In the genomic region with DNA sequence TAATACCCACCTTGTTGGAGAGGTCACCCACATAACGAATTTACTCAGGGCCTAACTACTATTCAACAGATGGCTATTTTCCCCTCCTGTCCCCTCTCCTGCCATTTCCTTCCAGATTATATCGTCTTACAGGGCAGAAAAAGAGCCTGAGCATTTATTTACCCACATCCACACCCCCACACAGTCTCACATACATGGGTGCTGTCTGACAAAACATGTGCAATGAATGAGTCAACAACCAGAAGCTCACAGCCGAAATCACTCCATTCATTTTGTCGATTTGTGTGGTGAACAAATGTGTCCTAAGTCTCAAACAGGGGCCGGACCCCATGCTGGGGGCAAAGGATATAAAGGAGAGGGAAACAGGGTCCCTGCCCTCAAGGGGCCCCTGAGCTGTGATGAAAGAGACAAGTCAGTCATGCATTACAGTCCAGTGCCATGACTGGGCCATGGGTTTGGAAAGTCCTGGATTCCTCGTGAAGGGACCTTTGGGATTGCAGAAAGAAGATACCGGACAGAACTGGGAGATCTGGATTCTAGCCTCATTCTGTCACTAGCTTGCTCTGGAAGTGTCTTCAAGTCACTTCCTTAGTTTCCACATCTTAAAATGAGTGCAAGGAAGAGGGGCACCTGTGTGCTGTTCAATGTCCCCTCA, we compare ENCODE assay signal across 27 cellular contexts. TPM values are rescaled to one million over a fixed set of nuclear protein-coding genes. Genes with fewer than 3 reads are reported as not detected.
DNase-seq lines count a peak whose midpoint lies in the region; ATAC-seq lines count a peak whose summit lies in the region.
"Had no signal": no experiment of that assay in that cellular context is flagged by ENCODE, and none has a peak within 500 bp of the region (broad histone marks: within the 10 kb centered on the region; RNA-seq: fewer than 3 reads in every experiment).

No MANE protein-coding gene starts in this region.

- no peaks in the 10 kb centered on the region for H3K79me2 ChIP-seq in GM23248 (ENCODE audit: insufficient read depth)

- no peak overlapping the region for H3K4me3 Mint-ChIP-seq in CD4-positive, CD25-positive, alpha-beta regulatory T cell
- peak overlapping the region; percentile 34 for H3K4me3 Mint-ChIP-seq in activated CD8-positive, alpha-beta T cell treated with anti-CD3 and anti-CD28 coated beads, Interleukin-2, amount 10 ng/mL, durations not matched to agents 7 days and 5 days
- H3K4me3 Mint-ChIP-seq: activated B cell treated with CpG ODN at 0.5 μM for 24 hours; endodermal cell; neural crest cell; stimulated activated memory B cell treated with anti-CD40 and anti-IgM and Interleukin-4, amounts not matched to agents 10 μg/mL and 1 μg/mL and 100 μg/mL, for 72 hours had no signal

- H3K36me3 Mint-ChIP-seq in CD4-positive, CD25-positive, alpha-beta regulatory T cell: no peaks in the 10 kb centered on the region
- H3K36me3 Mint-ChIP-seq in activated CD8-positive, alpha-beta T cell treated with anti-CD3 and anti-CD28 coated beads, Interleukin-2, amount 10 ng/mL, durations not matched to agents 7 days and 5 days (ENCODE audit: low read depth): peaks cover 5% of the 10 kb centered on the region
- H3K36me3 Mint-ChIP-seq: CD8-positive, alpha-beta memory T cell; stimulated activated memory B cell treated with anti-CD40 and anti-IgM and Interleukin-4, amounts not matched to agents 10 μg/mL and 1 μg/mL and 100 μg/mL, for 72 hours had no signal

- no peak overlapping the region for H2AFZ ChIP-seq in GM23248

- H3K4me3 ChIP-seq in CD4-positive, CD25-positive, alpha-beta regulatory T cell (ENCODE audit: low read depth, low read length): no peak overlapping the region
- H3K4me3 ChIP-seq in GM23248: no peak overlapping the region
- H3K4me3 ChIP-seq: HAP-1, tibial artery had no signal

- H3K27ac ChIP-seq in CD4-positive, CD25-positive, alpha-beta regulatory T cell (ENCODE audit: insufficient read depth, low read length, poor library complexity, severe bottlenecking): no peak overlapping the region
- no peak overlapping the region for H3K27ac ChIP-seq in GM23248
- H3K27ac ChIP-seq: tibial artery had no signal

- peaks cover 32% of the 10 kb centered on the region for H3K4me1 ChIP-seq in CD4-positive, CD25-positive, alpha-beta regulatory T cell (ENCODE audit: control insufficient read depth, insufficient read depth, low read length, poor library complexity, severe bottlenecking)
- peaks cover 11% of the 10 kb centered on the region for H3K4me1 ChIP-seq in GM23248 (ENCODE audit: insufficient read depth)
- H3K4me1 ChIP-seq: HAP-1, tibial artery had no signal

- no peak for ATAC-seq in CD4-positive, CD25-positive, alpha-beta regulatory T cell (ENCODE audit: low read depth in 2 of 2)
- ATAC-seq in activated CD8-positive, alpha-beta T cell treated with anti-CD3 and anti-CD28 coated beads, Interleukin-2, amount 10 ng/mL, durations not matched to agents 7 days and 5 days: no peak
- ATAC-seq: Panc1; stimulated activated memory B cell treated with anti-CD40 and anti-IgM and Interleukin-4, amounts not matched to agents 10 μg/mL and 1 μg/mL and 100 μg/mL, for 72 hours had no signal

- DNase-seq in CD4-positive, CD25-positive, alpha-beta regulatory T cell: no peak
- DNase-seq in GM23248: peak; percentile 54
- no peak for DNase-seq in activated CD8-positive, alpha-beta T cell treated with anti-CD3 and anti-CD28 coated beads, Interleukin-2, amount 10 ng/mL, durations not matched to agents 7 days and 5 days
- peak; percentile 31 for DNase-seq in kidney tubule cell (ENCODE audit: low spot score)
- no peak for DNase-seq in NCI-H1436 (lab: John Stamatoyannopoulos, UW)
- DNase-seq in Kasumi-1 (lab: John Stamatoyannopoulos, UW): no peak
- no peak for DNase-seq in AG08395 (ENCODE audit: low spot score)
- DNase-seq: activated B cell treated with CpG ODN at 0.5 μM for 24 hours; activated effector memory CD4-positive, alpha-beta T cell treated with Interleukin-2 at 50 U/mL for 16 hours; amniotic stem cell; CD8-positive, alpha-beta memory T cell; cortex of kidney; endodermal cell; GDM1; NCI-H1092 treated with DMSO at 0.1 percent for 48 hours; NCI-H2081; NCI-H446 treated with DMSO at 0.1 percent for 48 hours; stimulated activated CD4-positive, alpha-beta T cell treated with anti-CD3 and anti-CD28 coated beads, Interleukin-2, amount 100 ng/mL, for 24 hours; tibial artery had no signal

- in situ Hi-C loops in GM23248 (cut with MboI): no loop called here

- H3K36me3 ChIP-seq in CD4-positive, CD25-positive, alpha-beta regulatory T cell (ENCODE audit: control insufficient read depth, insufficient read depth, low read length): no peaks in the 10 kb centered on the region
- H3K36me3 ChIP-seq in GM23248 (ENCODE audit: low read depth): no peaks in the 10 kb centered on the region
- H3K36me3 ChIP-seq: HAP-1, tibial artery had no signal

- POLR2A ChIA-PET in activated CD8-positive, alpha-beta T cell treated with anti-CD3 and anti-CD28 coated beads, Interleukin-2, amount 10 ng/mL, durations not matched to agents 7 days and 5 days (lab: Charles Lee): interaction anchor here (0.7 to 1.2 kb wide), 4 partner anchors 14 to 30 kb away, joined by 3 read pairs; no protein-coding TSS in a partner anchor

- no peaks in the 10 kb centered on the region for H3K9me3 Mint-ChIP-seq in CD4-positive, CD25-positive, alpha-beta regulatory T cell
- no peaks in the 10 kb centered on the region for H3K9me3 Mint-ChIP-seq in activated CD8-positive, alpha-beta T cell treated with anti-CD3 and anti-CD28 coated beads, Interleukin-2, amount 10 ng/mL, durations not matched to agents 7 days and 5 days (ENCODE audit: insufficient read depth)
- H3K9me3 Mint-ChIP-seq: activated B cell treated with CpG ODN at 0.5 μM for 24 hours; CD8-positive, alpha-beta memory T cell; endodermal cell; neural crest cell; stimulated activated memory B cell treated with anti-CD40 and anti-IgM and Interleukin-4, amounts not matched to agents 10 μg/mL and 1 μg/mL and 100 μg/mL, for 72 hours had no signal

- H3K4me1 Mint-ChIP-seq in CD4-positive, CD25-positive, alpha-beta regulatory T cell: peaks cover 13 to 55% (median 25%) of the 10 kb centered on the region in 4 donors
- peaks cover 80% of the 10 kb centered on the region for H3K4me1 Mint-ChIP-seq in activated CD8-positive, alpha-beta T cell treated with anti-CD3 and anti-CD28 coated beads, Interleukin-2, amount 10 ng/mL, durations not matched to agents 7 days and 5 days (ENCODE audit: low read depth)
- H3K4me1 Mint-ChIP-seq: activated B cell treated with CpG ODN at 0.5 μM for 24 hours had no signal

- CTCF ChIA-PET in activated CD8-positive, alpha-beta T cell treated with anti-CD3 and anti-CD28 coated beads, Interleukin-2, amount 10 ng/mL, durations not matched to agents 7 days and 5 days (lab: Charles Lee): interaction anchor here (0.7 to 9.2 kb wide), 9 partner anchors 12 to 153 kb away, joined by 3 to 141 read pairs (median 5); no protein-coding TSS in a partner anchor

- no peaks in the 10 kb centered on the region for H4K20me1 ChIP-seq in GM23248 (ENCODE audit: insufficient read depth)

- H3K27me3 Mint-ChIP-seq in CD4-positive, CD25-positive, alpha-beta regulatory T cell: peaks cover 4% of the 10 kb centered on the region
- H3K27me3 Mint-ChIP-seq in activated CD8-positive, alpha-beta T cell treated with anti-CD3 and anti-CD28 coated beads, Interleukin-2, amount 10 ng/mL, durations not matched to agents 7 days and 5 days (ENCODE audit: low read depth): peaks cover 3% of the 10 kb centered on the region
- H3K27me3 Mint-ChIP-seq: progenitor cell of endocrine pancreas had no signal

- no peaks in the 10 kb centered on the region for H3K27me3 ChIP-seq in CD4-positive, CD25-positive, alpha-beta regulatory T cell (ENCODE audit: control insufficient read depth, insufficient read depth, low read length)
- no peaks in the 10 kb centered on the region for H3K27me3 ChIP-seq in GM23248 (replicated peaks; ENCODE audit: insufficient read depth)

- peak overlapping the region in 2 of 3 donors; percentile 46 to 77 for H3K27ac Mint-ChIP-seq in CD4-positive, CD25-positive, alpha-beta regulatory T cell
- H3K27ac Mint-ChIP-seq in activated CD8-positive, alpha-beta T cell treated with anti-CD3 and anti-CD28 coated beads, Interleukin-2, amount 10 ng/mL, durations not matched to agents 7 days and 5 days: peak overlapping the region; percentile 81
- H3K27ac Mint-ChIP-seq: activated B cell treated with CpG ODN at 0.5 μM for 24 hours; endodermal cell; progenitor cell of endocrine pancreas; stimulated activated memory B cell treated with anti-CD40 and anti-IgM and Interleukin-4, amounts not matched to agents 10 μg/mL and 1 μg/mL and 100 μg/mL, for 72 hours had no signal

- H3K9me3 ChIP-seq in CD4-positive, CD25-positive, alpha-beta regulatory T cell (ENCODE audit: control insufficient read depth in 2 of 2, low read length in 2 of 2): no peaks in the 10 kb centered on the region
- H3K9me3 ChIP-seq in GM23248 (ENCODE audit: low read depth): no peaks in the 10 kb centered on the region
- H3K9me3 ChIP-seq: HAP-1, tibial artery had no signal

- H3K9ac ChIP-seq in GM23248: no peak overlapping the region

- no peaks in the 10 kb centered on the region for H3F3A ChIP-seq in GM23248 (ENCODE audit: insufficient read depth)

- 72 to 73% methylated on average over 7 of the region's 7 CpGs for WGBS in GM23248 (ENCODE audit: low coverage in 1 of 2, low lambda C conversion rate in 2 of 2, missing lambda C conversion rate in 2 of 2), 2 experiments

- H3K4me2 ChIP-seq in GM23248 (ENCODE audit: unreplicated experiment): no peak overlapping the region

- no peaks in the 10 kb centered on the region for H3K9me2 ChIP-seq in GM23248 (ENCODE audit: insufficient read depth)

RNA-seq across cellular contexts. Expression of a gene that starts 16.4 kb away (rescaled TPM):
- not detected for total RNA-seq in CD4-positive, CD25-positive, alpha-beta regulatory T cell
- polyA plus RNA-seq in CD4-positive, CD25-positive, alpha-beta regulatory T cell: under 1 TPM in 2 of 4 donors, not detected in 2; 0.25 to 0.55 TPM
- total RNA-seq in GM23248 (2014; rRNA removed; shearing (Covaris generic)): not detected in 2 replicates
- not detected in 2 replicates for polyA plus RNA-seq in GM23248 (2016; fragmentation: Nextera tagmentation; extraction: Ambion mirVana)
- 10 to 100 TPM; 24.0 to 26.6 TPM for total RNA-seq in activated CD8-positive, alpha-beta T cell treated with anti-CD3 and anti-CD28 coated beads, Interleukin-2, amount 10 ng/mL, durations not matched to agents 7 days and 5 days
- total RNA-seq: activated B cell treated with CpG ODN at 0.5 μM for 24 hours, endodermal cell, HT-29, lung microvascular endothelial cell, neural crest cell, progenitor cell of endocrine pancreas had no signal
- polyA plus RNA-seq: keratinocyte had no signal

RNA-seq across cellular contexts. Expression of a gene that starts 21.7 kb away (rescaled TPM):
- not detected for total RNA-seq in CD4-positive, CD25-positive, alpha-beta regulatory T cell
- not detected for polyA plus RNA-seq in CD4-positive, CD25-positive, alpha-beta regulatory T cell
- total RNA-seq in GM23248 (2014; rRNA removed; shearing (Covaris generic)): not detected in 2 replicates
- polyA plus RNA-seq in GM23248 (2016; fragmentation: Nextera tagmentation; extraction: Ambion mirVana): 0.14 and 0.15 TPM in 2 replicates
- total RNA-seq in activated CD8-positive, alpha-beta T cell treated with anti-CD3 and anti-CD28 coated beads, Interleukin-2, amount 10 ng/mL, durations not matched to agents 7 days and 5 days: not detected
- total RNA-seq: activated B cell treated with CpG ODN at 0.5 μM for 24 hours; CD8-positive, alpha-beta memory T cell; HT-29; lung microvascular endothelial cell had no signal
- polyA plus RNA-seq: CD8-positive, alpha-beta memory T cell; keratinocyte had no signal

RNA-seq across cellular contexts. Expression of a gene that starts 35.0 kb away (rescaled TPM):
- total RNA-seq in CD4-positive, CD25-positive, alpha-beta regulatory T cell: 2.3 TPM
- 1 to 10 TPM in 3 of 4 donors, not detected in 1; 1.0 to 2.0 (median 1.3) TPM for polyA plus RNA-seq in CD4-positive, CD25-positive, alpha-beta regulatory T cell
- not detected in 2 replicates for total RNA-seq in GM23248 (2014; rRNA removed; shearing (Covaris generic))
- polyA plus RNA-seq in GM23248 (2016; fragmentation: Nextera tagmentation; extraction: Ambion mirVana): not detected in 2 replicates
- 1 to 10 TPM; 7.6 to 8.7 TPM for total RNA-seq in activated CD8-positive, alpha-beta T cell treated with anti-CD3 and anti-CD28 coated beads, Interleukin-2, amount 10 ng/mL, durations not matched to agents 7 days and 5 days
- total RNA-seq: lung microvascular endothelial cell had no signal

RNA-seq across cellular contexts. Expression of a gene that starts 43.2 kb away (rescaled TPM):
- 40.3 TPM for total RNA-seq in CD4-positive, CD25-positive, alpha-beta regulatory T cell
- 10 to 100 TPM; 24.1 to 31.2 (median 25.6) TPM for polyA plus RNA-seq in CD4-positive, CD25-positive, alpha-beta regulatory T cell
- total RNA-seq in GM23248 (2014; rRNA removed; shearing (Covaris generic)): 50.8 and 70.6 TPM in 2 replicates
- polyA plus RNA-seq in GM23248 (2016; fragmentation: Nextera tagmentation; extraction: Ambion mirVana): 43.0 and 46.9 TPM in 2 replicates
- 10 to 100 TPM; 48.3 to 49.5 TPM for total RNA-seq in activated CD8-positive, alpha-beta T cell treated with anti-CD3 and anti-CD28 coated beads, Interleukin-2, amount 10 ng/mL, durations not matched to agents 7 days and 5 days

Comparison
In these comparisons a context has a peak if more than half of its experiments do, and no peak if none do; other contexts are left out.
1. DNase-seq: peak in GM23248 (single experiment) and kidney tubule cell (single experiment); none in CD4-positive, CD25-positive, alpha-beta regulatory T cell (0 of 3), activated CD8-positive, alpha-beta T cell treated with anti-CD3 and anti-CD28 coated beads, Interleukin-2, amount 10 ng/mL, durations not matched to agents 7 days and 5 days (single experiment), NCI-H1436 (single experiment), Kasumi-1 (0 of 2) and AG08395 (single experiment).
2. RNA of a gene that starts 16.4 kb away (total RNA-seq): 24.0 to 26.6 TPM in activated CD8-positive, alpha-beta T cell treated with anti-CD3 and anti-CD28 coated beads, Interleukin-2, amount 10 ng/mL, durations not matched to agents 7 days and 5 days; not detected in CD4-positive, CD25-positive, alpha-beta regulatory T cell (single experiment) and not detected in GM23248; every median in the first group is over 10 times any median in the second.